ENCODE assay signal across 1 cellular context in the genomic region with DNA sequence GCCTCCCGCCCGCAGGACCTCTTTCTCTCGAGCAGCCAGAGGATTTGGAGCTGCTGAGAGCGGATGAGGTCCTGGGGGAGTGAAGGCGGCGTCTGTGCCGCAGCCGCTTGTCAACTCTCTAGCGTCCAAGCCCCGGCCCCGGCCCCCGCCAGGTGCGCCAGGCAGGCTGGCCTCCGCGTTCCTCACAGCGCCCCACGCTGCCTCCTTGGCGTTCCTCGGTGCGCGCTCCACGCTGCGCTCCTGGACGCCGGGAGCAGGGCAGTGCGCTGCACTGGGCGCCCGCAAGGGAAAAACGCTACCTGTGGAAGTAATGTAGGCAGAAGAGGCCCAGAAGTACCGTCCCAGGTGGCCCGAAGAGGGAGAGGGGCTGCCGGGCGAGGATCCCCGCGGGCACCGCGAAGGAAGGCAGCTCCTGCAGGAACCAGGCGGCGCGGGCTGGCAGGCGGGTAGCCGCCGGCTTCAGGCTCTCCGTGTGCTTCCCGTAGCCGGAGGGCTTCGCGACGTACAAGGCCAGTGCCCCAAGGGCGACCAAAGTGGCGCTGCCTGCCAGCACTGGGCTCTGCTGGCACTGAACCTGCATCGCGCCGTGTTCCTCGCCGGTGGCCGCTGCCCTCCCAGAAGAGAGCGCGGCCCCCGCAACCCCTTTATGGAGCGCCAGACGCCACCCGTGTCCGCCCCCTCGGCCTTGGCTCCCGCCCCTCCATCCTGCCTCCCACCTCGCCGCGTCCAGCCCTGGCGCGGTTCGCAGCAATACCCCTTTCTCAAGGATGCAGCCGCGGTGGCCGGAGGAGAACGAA.
TF ChIP-seq lines count a peak whose summit lies in the region.

A gene with protein sequence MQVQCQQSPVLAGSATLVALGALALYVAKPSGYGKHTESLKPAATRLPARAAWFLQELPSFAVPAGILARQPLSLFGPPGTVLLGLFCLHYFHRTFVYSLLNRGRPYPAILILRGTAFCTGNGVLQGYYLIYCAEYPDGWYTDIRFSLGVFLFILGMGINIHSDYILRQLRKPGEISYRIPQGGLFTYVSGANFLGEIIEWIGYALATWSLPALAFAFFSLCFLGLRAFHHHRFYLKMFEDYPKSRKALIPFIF (minus strand): TSS at position 618 of the 797 bp plus-strand sequence. CDS start 38 bp downstream, at position 580.

TF ChIP-seq in liver, 16 proteins besides CTCF, POLR2A, EP300 and RAD21 (continued from another document):
- TF ChIP-seq SP1 (IDR thresholded peaks at IDR 0.05) (no peak), GABPA (IDR thresholded peaks at IDR 0.05 in 1 of 2, conservative IDR thresholded peaks at IDR 0.05 in 1 of 2) (no peak), JUND (IDR thresholded peaks at IDR 0.05) (no peak), RXRA (IDR thresholded peaks at IDR 0.05) (no peak), TAF1 (conservative IDR thresholded peaks at IDR 0.05) (no peak), HNF4A (conservative IDR thresholded peaks at IDR 0.05) (no peak), FOXA2 (IDR thresholded peaks at IDR 0.05) (no peak), NR2F2 (IDR thresholded peaks at IDR 0.05) (no peak), EGR1 (IDR thresholded peaks at IDR 0.05; ENCODE audit: low read depth in 2 of 2) (no peak)
- TF ChIP-seq, protein P1, sequence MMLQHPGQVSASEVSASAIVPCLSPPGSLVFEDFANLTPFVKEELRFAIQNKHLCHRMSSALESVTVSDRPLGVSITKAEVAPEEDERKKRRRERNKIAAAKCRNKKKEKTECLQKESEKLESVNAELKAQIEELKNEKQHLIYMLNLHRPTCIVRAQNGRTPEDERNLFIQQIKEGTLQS (IDR thresholded peaks at IDR 0.05): no peak
- TF ChIP-seq, protein P2, sequence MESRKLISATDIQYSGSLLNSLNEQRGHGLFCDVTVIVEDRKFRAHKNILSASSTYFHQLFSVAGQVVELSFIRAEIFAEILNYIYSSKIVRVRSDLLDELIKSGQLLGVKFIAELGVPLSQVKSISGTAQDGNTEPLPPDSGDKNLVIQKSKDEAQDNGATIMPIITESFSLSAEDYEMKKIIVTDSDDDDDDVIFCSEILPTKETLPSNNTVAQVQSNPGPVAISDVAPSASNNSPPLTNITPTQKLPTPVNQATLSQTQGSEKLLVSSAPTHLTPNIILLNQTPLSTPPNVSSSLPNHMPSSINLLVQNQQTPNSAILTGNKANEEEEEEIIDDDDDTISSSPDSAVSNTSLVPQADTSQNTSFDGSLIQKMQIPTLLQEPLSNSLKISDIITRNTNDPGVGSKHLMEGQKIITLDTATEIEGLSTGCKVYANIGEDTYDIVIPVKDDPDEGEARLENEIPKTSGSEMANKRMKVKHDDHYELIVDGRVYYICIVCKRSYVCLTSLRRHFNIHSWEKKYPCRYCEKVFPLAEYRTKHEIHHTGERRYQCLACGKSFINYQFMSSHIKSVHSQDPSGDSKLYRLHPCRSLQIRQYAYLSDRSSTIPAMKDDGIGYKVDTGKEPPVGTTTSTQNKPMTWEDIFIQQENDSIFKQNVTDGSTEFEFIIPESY (IDR thresholded peaks at IDR 0.05): no peak
- TF ChIP-seq, protein P3, sequence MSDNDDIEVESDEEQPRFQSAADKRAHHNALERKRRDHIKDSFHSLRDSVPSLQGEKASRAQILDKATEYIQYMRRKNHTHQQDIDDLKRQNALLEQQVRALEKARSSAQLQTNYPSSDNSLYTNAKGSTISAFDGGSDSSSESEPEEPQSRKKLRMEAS (IDR thresholded peaks at IDR 0.05): no peak
